Comparison of ENCODE assay signal across 8 cellular contexts in the genomic region with DNA sequence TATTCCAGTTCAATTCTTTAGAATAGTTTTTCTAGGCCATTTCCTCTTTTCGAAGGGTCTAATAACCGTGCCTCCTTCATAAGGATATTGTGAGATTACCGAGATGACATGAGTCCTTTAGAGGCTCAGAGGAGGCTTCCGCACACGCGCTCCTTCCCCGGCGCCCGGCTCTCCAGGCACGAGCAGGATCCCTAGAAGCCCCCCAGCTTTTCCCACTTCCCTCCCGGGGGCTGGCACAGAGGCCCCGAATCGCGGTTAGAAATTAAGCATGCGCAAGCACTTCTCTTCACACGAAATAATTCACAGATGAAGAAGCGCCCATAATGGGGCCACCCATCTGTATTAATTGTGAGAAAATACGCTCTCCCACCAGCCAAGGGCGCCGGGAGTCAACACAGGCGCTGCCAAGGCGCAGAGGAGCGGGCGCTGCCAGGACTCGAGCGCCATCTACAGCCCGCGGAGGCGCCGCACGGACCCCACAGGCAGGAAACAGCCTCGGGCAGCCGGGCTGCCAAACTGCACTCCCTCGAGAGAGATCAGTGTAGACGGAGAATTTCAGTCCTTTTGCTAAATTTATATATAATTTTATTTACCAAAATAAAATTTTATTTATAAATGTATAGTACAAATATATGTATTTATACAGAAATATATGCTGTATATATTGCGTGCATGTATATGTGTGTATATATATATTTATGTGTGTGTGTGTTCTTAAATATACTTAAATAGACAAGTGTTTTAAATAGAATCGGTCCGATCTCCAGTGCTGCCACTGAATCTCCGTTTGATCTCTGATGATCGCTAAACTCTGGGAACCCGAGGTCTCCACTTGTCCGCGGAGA.
DNase-seq lines count a peak whose midpoint lies in the region; ATAC-seq, FAIRE-seq and TF ChIP-seq lines count a peak whose summit lies in the region.

No MANE protein-coding gene starts in this region.

- H3K4me2 ChIP-seq in OCI-LY3 (ENCODE audit: low read length) (peak overlapping the region; percentile 98), neural progenitor cell (peak overlapping the region; percentile 38)

- peaks cover 30% of the 10 kb centered on the region for H3K27me3 ChIP-seq in OCI-LY3 (ENCODE audit: low read depth, low read length)
- no peaks in the 10 kb centered on the region for H3K27me3 ChIP-seq in neural progenitor cell

- ATAC-seq in HG02642 (IDR thresholded peaks at IDR 0.05; ENCODE audit: poor library complexity, unreplicated experiment) (peak; percentile 65), GM21717 (IDR thresholded peaks at IDR 0.05; ENCODE audit: unreplicated experiment) (no peak)

- H3K4me1 ChIP-seq in OCI-LY3 (ENCODE audit: low read length), result peaks cover 3% of the 10 kb centered on the region; the same call in 1 of the 2 replicates
- H3K4me1 ChIP-seq in neural progenitor cell, result peaks cover 17% of the 10 kb centered on the region

- DNase-seq in D721Med (ENCODE audit: insufficient read length, low spot score) (peak; percentile 91), fibroblast of pulmonary artery (ENCODE audit: low read depth) (peak; percentile 76), neural progenitor cell (ENCODE audit: low spot score) (peak; percentile 91), superior temporal gyrus (ENCODE audit: extremely low spot score) (peak; percentile 81)
- peak; percentile 57 for DNase-seq in activated T-helper 1 cell treated with anti-CD3 and anti-CD28 coated beads, Interleukin-12 subunit alpha, Interleukin-12 subunit beta, Interleukin-2, Interleukin-4 antibody, amounts not matched to agents 30 ng/mL and 10 ng/mL and 1 ng/mL, durations not matched to agents 14 hours and 24 hours and 36 hours (ENCODE audit: low spot score)

- no peak for FAIRE-seq in D721Med (lab: Jason Lieb, UNC)

- H3K9me3 ChIP-seq in OCI-LY3 (ENCODE audit: insufficient read depth, low read length) (no peaks in the 10 kb centered on the region), neural progenitor cell (ENCODE audit: low read depth) (no peaks in the 10 kb centered on the region)

- H3K4me3 ChIP-seq in OCI-LY3 (ENCODE audit: low read length) (peak overlapping the region; percentile 80), fibroblast of pulmonary artery (replicated peaks; ENCODE audit: low read depth, low read length) (no peak overlapping the region), neural progenitor cell (no peak overlapping the region)

- peak overlapping the region; percentile 53 for H3K4me3 Mint-ChIP-seq in activated T-helper 1 cell treated with anti-CD3 and anti-CD28 coated beads, Interleukin-12 subunit alpha, Interleukin-12 subunit beta, Interleukin-2, Interleukin-4 antibody, amounts not matched to agents 30 ng/mL and 10 ng/mL and 1 ng/mL, durations not matched to agents 14 hours and 24 hours and 36 hours
- no peak overlapping the region for H3K4me3 Mint-ChIP-seq in neural progenitor cell

- intact Hi-C loops in activated T-helper 1 cell treated with anti-CD3 and anti-CD28 coated beads, Interleukin-12 subunit alpha, Interleukin-12 subunit beta, Interleukin-2, Interleukin-4 antibody, amounts not matched to agents 30 ng/mL and 10 ng/mL and 1 ng/mL, durations not matched to agents 14 hours and 24 hours and 36 hours (cut with micrococcal nuclease), result loop anchor here (1.0 to 5.0 kb wide), 4 partner anchors 46 to 766 kb away; no protein-coding TSS in a partner anchor

- H3K36me3 ChIP-seq in OCI-LY3 (replicated peaks; ENCODE audit: low read depth, low read length), result no peaks in the 10 kb centered on the region
- no peaks in the 10 kb centered on the region for H3K36me3 ChIP-seq in neural progenitor cell

- H3K79me2 ChIP-seq in OCI-LY3 (ENCODE audit: low read length) (no peaks in the 10 kb centered on the region), neural progenitor cell (ENCODE audit: low read depth) (no peaks in the 10 kb centered on the region)

- peaks cover 27% of the 10 kb centered on the region for H3K27me3 Mint-ChIP-seq in activated T-helper 1 cell treated with anti-CD3 and anti-CD28 coated beads, Interleukin-12 subunit alpha, Interleukin-12 subunit beta, Interleukin-2, Interleukin-4 antibody, amounts not matched to agents 30 ng/mL and 10 ng/mL and 1 ng/mL, durations not matched to agents 14 hours and 24 hours and 36 hours (ENCODE audit: insufficient read depth)
- peaks cover 8% of the 10 kb centered on the region for H3K27me3 Mint-ChIP-seq in neural progenitor cell (ENCODE audit: insufficient read depth, low read depth)

- no peaks in the 10 kb centered on the region for H3F3A ChIP-seq in neural progenitor cell (ENCODE audit: low read depth)

- no peak overlapping the region for H3K27ac Mint-ChIP-seq in activated T-helper 1 cell treated with anti-CD3 and anti-CD28 coated beads, Interleukin-12 subunit alpha, Interleukin-12 subunit beta, Interleukin-2, Interleukin-4 antibody, amounts not matched to agents 30 ng/mL and 10 ng/mL and 1 ng/mL, durations not matched to agents 14 hours and 24 hours and 36 hours
- no peak overlapping the region for H3K27ac Mint-ChIP-seq in neural progenitor cell

- H4K20me1 ChIP-seq in OCI-LY3 (ENCODE audit: insufficient read depth, low read length) (no peaks in the 10 kb centered on the region), neural progenitor cell (ENCODE audit: low read depth) (no peaks in the 10 kb centered on the region)

- peak overlapping the region; percentile 86 for H2AFZ ChIP-seq in OCI-LY3 (ENCODE audit: low read depth, low read length)
- no peak overlapping the region for H2AFZ ChIP-seq in neural progenitor cell (replicated peaks)

- H3K4me1 Mint-ChIP-seq in activated T-helper 1 cell treated with anti-CD3 and anti-CD28 coated beads, Interleukin-12 subunit alpha, Interleukin-12 subunit beta, Interleukin-2, Interleukin-4 antibody, amounts not matched to agents 30 ng/mL and 10 ng/mL and 1 ng/mL, durations not matched to agents 14 hours and 24 hours and 36 hours (ENCODE audit: low read depth), result peaks cover 5% of the 10 kb centered on the region
- peaks cover 14% of the 10 kb centered on the region for H3K4me1 Mint-ChIP-seq in neural progenitor cell

- TF ChIP-seq CTCF in D721Med (IDR thresholded peaks at IDR 0.05; ENCODE audit: insufficient read depth, missing control alignments), result peak; percentile 84
- TF ChIP-seq CTCF in OCI-LY3 (IDR thresholded peaks at IDR 0.05; ENCODE audit: low read depth, low read length), result peak; percentile 86
- TF ChIP-seq CTCF in fibroblast of pulmonary artery (IDR thresholded peaks at IDR 0.05; ENCODE audit: low read length, missing control alignments), result peak; percentile 92
- TF ChIP-seq CTCF in neural progenitor cell (IDR thresholded peaks at IDR 0.05), result peak; percentile 98

- H3K27ac ChIP-seq in OCI-LY3 (ENCODE audit: low read length), result no peak overlapping the region
- no peak overlapping the region for H3K27ac ChIP-seq in neural progenitor cell

- H3K9me3 Mint-ChIP-seq in activated T-helper 1 cell treated with anti-CD3 and anti-CD28 coated beads, Interleukin-12 subunit alpha, Interleukin-12 subunit beta, Interleukin-2, Interleukin-4 antibody, amounts not matched to agents 30 ng/mL and 10 ng/mL and 1 ng/mL, durations not matched to agents 14 hours and 24 hours and 36 hours, result no peaks in the 10 kb centered on the region
- no peaks in the 10 kb centered on the region for H3K9me3 Mint-ChIP-seq in neural progenitor cell

- H3K9ac ChIP-seq in OCI-LY3 (ENCODE audit: low read length) (peak overlapping the region; percentile 48), neural progenitor cell (no peak overlapping the region)

- H3K36me3 Mint-ChIP-seq in activated T-helper 1 cell treated with anti-CD3 and anti-CD28 coated beads, Interleukin-12 subunit alpha, Interleukin-12 subunit beta, Interleukin-2, Interleukin-4 antibody, amounts not matched to agents 30 ng/mL and 10 ng/mL and 1 ng/mL, durations not matched to agents 14 hours and 24 hours and 36 hours (ENCODE audit: low read depth), result no peaks in the 10 kb centered on the region
- no peaks in the 10 kb centered on the region for H3K36me3 Mint-ChIP-seq in neural progenitor cell
